In the genomic region with DNA sequence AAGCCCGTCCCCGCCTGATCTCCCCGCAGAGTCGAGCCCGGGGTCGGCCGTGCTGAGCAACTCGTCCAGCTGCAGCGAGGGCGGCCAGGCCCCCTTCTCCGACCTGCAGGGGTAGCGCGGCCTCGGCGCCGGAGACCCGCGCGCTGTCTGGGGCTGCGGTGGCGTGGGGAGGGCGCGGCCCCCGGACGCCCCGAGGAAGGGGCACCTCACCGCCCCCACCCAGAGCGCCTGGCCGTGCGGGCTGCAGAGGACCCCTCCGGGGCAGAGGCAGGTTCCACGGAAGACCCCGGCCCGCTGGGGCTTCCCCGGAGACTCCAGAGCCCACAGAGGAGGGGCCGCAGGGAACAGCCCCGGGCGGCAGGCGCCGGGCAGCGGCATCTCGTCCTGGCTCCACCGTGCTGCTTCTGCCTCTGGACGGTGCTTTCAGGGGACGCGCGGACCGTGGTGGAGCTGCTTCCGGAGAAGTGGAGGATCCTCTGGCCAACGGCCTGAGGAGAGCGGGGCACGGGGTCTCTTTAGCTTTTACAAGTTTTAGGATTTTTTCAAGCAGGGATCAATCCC, we compare ENCODE assay signal across 27 cellular contexts. TPM values are rescaled to one million over a fixed set of nuclear protein-coding genes. Genes with fewer than 3 reads are reported as not detected.
"Had no signal": no experiment of that assay in that cellular context is flagged by ENCODE, and none has a peak within 500 bp of the region (broad histone marks: within the 10 kb centered on the region; RNA-seq: fewer than 3 reads in every experiment).

No MANE protein-coding gene starts in this region.

- H3K4me1 Mint-ChIP-seq: stimulated activated naive B cell treated with anti-CD40 and anti-IgM and Interleukin-4, amounts not matched to agents 10 μg/mL and 1 μg/mL and 100 μg/mL, for 72 hours had no signal

- H3K27ac ChIP-seq: heart left ventricle, hepatocyte, prostate gland, sigmoid colon, stomach, tibial artery, upper lobe of left lung, uterus had no signal

- DNase-seq: caudate nucleus; cerebellar nuclear complex; cortex of kidney; effector memory CD8-positive, alpha-beta T cell; erythroblast; mammary epithelial cell; mesendoderm; midbrain; naive thymus-derived CD4-positive, alpha-beta T cell; nephron progenitor cell; nucleus accumbens; sigmoid colon; stimulated activated CD4-positive, alpha-beta T cell treated with anti-CD3 and anti-CD28 coated beads, Interleukin-2, amount 100 ng/mL, for 24 hours; stimulated activated CD4-positive, alpha-beta T cell treated with anti-CD3 and anti-CD28 coated beads, Interleukin-4, amount 100 ng/mL, for 24 hours; stimulated activated naive B cell treated with anti-CD40 and anti-IgM and Interleukin-4, amounts not matched to agents 10 μg/mL and 1 μg/mL and 100 μg/mL, for 72 hours; stomach; tibial artery; uterus had no signal

- H3K9me3 ChIP-seq: heart left ventricle, prostate gland, sigmoid colon, stomach, tibial artery, upper lobe of left lung, uterus had no signal

- H3K27ac Mint-ChIP-seq: effector memory CD8-positive, alpha-beta T cell; naive thymus-derived CD4-positive, alpha-beta T cell; nephron progenitor cell; stimulated activated naive B cell treated with anti-CD40 and anti-IgM and Interleukin-4, amounts not matched to agents 10 μg/mL and 1 μg/mL and 100 μg/mL, for 72 hours had no signal

- H3K27me3 ChIP-seq: heart left ventricle, hepatocyte, upper lobe of left lung, uterus had no signal

- ATAC-seq: effector memory CD8-positive, alpha-beta T cell; naive thymus-derived CD4-positive, alpha-beta T cell; stimulated activated naive B cell treated with anti-CD40 and anti-IgM and Interleukin-4, amounts not matched to agents 10 μg/mL and 1 μg/mL and 100 μg/mL, for 72 hours had no signal

- H3K27me3 Mint-ChIP-seq: effector memory CD8-positive, alpha-beta T cell; naive thymus-derived CD4-positive, alpha-beta T cell; stimulated activated naive B cell treated with anti-CD40 and anti-IgM and Interleukin-4, amounts not matched to agents 10 μg/mL and 1 μg/mL and 100 μg/mL, for 72 hours had no signal

- H3K4me3 Mint-ChIP-seq: effector memory CD8-positive, alpha-beta T cell; naive thymus-derived CD4-positive, alpha-beta T cell; nephron progenitor cell; stimulated activated naive B cell treated with anti-CD40 and anti-IgM and Interleukin-4, amounts not matched to agents 10 μg/mL and 1 μg/mL and 100 μg/mL, for 72 hours had no signal

- H3K4me1 ChIP-seq: heart left ventricle, prostate gland, stomach, tibial artery, upper lobe of left lung, uterus had no signal

- H3K9me3 Mint-ChIP-seq: effector memory CD8-positive, alpha-beta T cell; naive thymus-derived CD4-positive, alpha-beta T cell; nephron progenitor cell; stimulated activated naive B cell treated with anti-CD40 and anti-IgM and Interleukin-4, amounts not matched to agents 10 μg/mL and 1 μg/mL and 100 μg/mL, for 72 hours had no signal

- H3K36me3 ChIP-seq: prostate gland, sigmoid colon, uterus had no signal

- H3K4me3 ChIP-seq: heart left ventricle, hepatocyte, prostate gland, sigmoid colon, stomach, tibial artery, upper lobe of left lung, uterus had no signal

RNA-seq across cellular contexts. Expression of a gene that starts 8.8 kb away (rescaled TPM):
- total RNA-seq: dermis microvascular lymphatic vessel endothelial cell, fibroblast of villous mesenchyme, glomerular endothelial cell, mammary epithelial cell, osteocyte, sigmoid colon, stomach had no signal
- polyA plus RNA-seq: mammary epithelial cell; naive thymus-derived CD4-positive, alpha-beta T cell; right cardiac atrium had no signal

RNA-seq across cellular contexts. Expression of a gene that starts 25.8 kb away (rescaled TPM):
- total RNA-seq: dermis microvascular lymphatic vessel endothelial cell; glomerular endothelial cell; mammary epithelial cell; naive thymus-derived CD4-positive, alpha-beta T cell had no signal
- polyA plus RNA-seq: mammary epithelial cell; naive thymus-derived CD4-positive, alpha-beta T cell had no signal
